In genomic region chr15:57025264-57025939, GRCh38 we compare ENCODE assay signal across 17 cellular contexts.
DNase-seq lines count a peak whose midpoint lies in the region; ATAC-seq, FAIRE-seq and TF ChIP-seq lines count a peak whose summit lies in the region.
"Had no signal": no experiment of that assay in that cellular context is flagged by ENCODE, and none has a peak within 500 bp of the region (broad histone marks: within the 10 kb centered on the region; RNA-seq: fewer than 3 reads in every experiment).

No MANE protein-coding gene starts in this region.

- intact Hi-C loops in HepG2 (cut with micrococcal nuclease; ENCODE audit: unreplicated experiment), result no loop called here
- intact Hi-C loops in activated CD4-positive, alpha-beta T cell treated with anti-CD3 and anti-CD28 coated beads for 36 hours (cut with DNase I, micrococcal nuclease), result loop anchor here in 1 of 2 experiments (5.0 kb wide), 1 partner anchor 103 kb away; no protein-coding TSS in a partner anchor

- TF ChIP-seq CTCF in AG10803 (conservative IDR thresholded peaks at IDR 0.05; ENCODE audit: low read length), result no peak
- no peak for TF ChIP-seq CTCF in HepG2 (CRISPR knock-in tag; IDR thresholded peaks at IDR 0.05)

- H3K79me2 ChIP-seq in HepG2 (ENCODE audit: insufficient read depth, low read length), result peaks cover 66% of the 10 kb centered on the region

- peaks cover 25% of the 10 kb centered on the region for H3K4me1 Mint-ChIP-seq in activated CD4-positive, alpha-beta T cell treated with anti-CD3 and anti-CD28 coated beads for 36 hours

- peaks cover 2% of the 10 kb centered on the region for H3K9me3 Mint-ChIP-seq in activated CD4-positive, alpha-beta T cell treated with anti-CD3 and anti-CD28 coated beads for 36 hours (ENCODE audit: low read depth)

- peaks cover 13% of the 10 kb centered on the region for H3K4me1 ChIP-seq in HepG2 (ENCODE audit: insufficient read depth, low read length)

- no peak overlapping the region for H3K27ac ChIP-seq in HepG2 (ENCODE audit: extremely low read length, insufficient read depth, low read length)
- H3K27ac ChIP-seq: left ventricle myocardium inferior, neutrophil had no signal

- peaks cover 13% of the 10 kb centered on the region for H3K36me3 Mint-ChIP-seq in activated CD4-positive, alpha-beta T cell treated with anti-CD3 and anti-CD28 coated beads for 36 hours (ENCODE audit: low read depth)

- H3K4me3 ChIP-seq in AG10803 (ENCODE audit: low read length) (no peak overlapping the region), HepG2 (replicated peaks in 1 of 3; ENCODE audit: insufficient read depth in 1 of 3, low read depth in 2 of 3, low read length in 3 of 3) (no peak overlapping the region)
- H3K4me3 ChIP-seq: left ventricle myocardium inferior had no signal

- in situ Hi-C loops in HepG2 (cut with HindIII; ENCODE audit: extremely low pct_ligation_motif_present, low pct_unique_long_range_greater_than_20kb), result no loop called here

- WGBS in HepG2 (ENCODE audit: low lambda C conversion rate), result 94% methylated on average over 10 of the region's 10 CpGs

- TF ChIP-seq EP300 in HepG2 (IDR thresholded peaks at IDR 0.05; ENCODE audit: low read depth in 2 of 2, low read length in 2 of 2) (no peak), HepG2 (CRISPR knock-in tag; IDR thresholded peaks at IDR 0.05; ENCODE audit: borderline replicate concordance) (no peak)

- CTCF ChIA-PET in HepG2 (lab: Yijun Ruan, JAX; ENCODE audit: low intra/inter-chr PET ratio, low total read pairs), result no interaction called here
- CTCF ChIA-PET in activated CD4-positive, alpha-beta T cell treated with anti-CD3 and anti-CD28 coated beads for 36 hours (lab: Charles Lee), result interaction anchor here (1.1 to 1.3 kb wide), 2 partner anchors 91 to 1041 kb away, joined by 3 read pairs; no protein-coding TSS in a partner anchor

- no peaks in the 10 kb centered on the region for H3K27me3 ChIP-seq in HepG2 (ENCODE audit: control insufficient read depth in 1 of 2, insufficient read depth in 2 of 2, low read length in 2 of 2)
- H3K27me3 ChIP-seq: neutrophil had no signal

- no peak overlapping the region for H3K9ac ChIP-seq in HepG2 (ENCODE audit: insufficient read depth, low read depth, low read length)

- no peak overlapping the region for H3K4me2 ChIP-seq in HepG2 (ENCODE audit: low read depth, low read length)

- no peak for TF ChIP-seq RAD21 in HepG2 (CRISPR knock-in tag; IDR thresholded peaks at IDR 0.05)

- no peaks in the 10 kb centered on the region for H3K27me3 Mint-ChIP-seq in activated CD4-positive, alpha-beta T cell treated with anti-CD3 and anti-CD28 coated beads for 36 hours

- no peaks in the 10 kb centered on the region; the same call in 1 of the 2 replicates for H4K20me1 ChIP-seq in HepG2 (ENCODE audit: insufficient read depth, low read length)

- peak; percentile 71 for DNase-seq in AG10803 (ENCODE audit: low read depth)
- DNase-seq in HPDE6-E6E7 (ENCODE audit: extremely low spot score), result peak; percentile 17
- DNase-seq in amniotic epithelial cell (ENCODE audit: low read depth), result peak; percentile 88
- no peak for DNase-seq in HepG2 (ENCODE audit: low spot score)
- DNase-seq in activated CD4-positive, alpha-beta T cell treated with anti-CD3 and anti-CD28 coated beads for 36 hours, result no peak
- DNase-seq: activated naive CD4-positive, alpha-beta T cell treated with anti-CD3 and anti-CD28 coated beads for 36 hours; dermis blood vessel endothelial cell; glutamatergic neuron; left ventricle myocardium inferior; NCI-H1436; stimulated activated CD4-positive, alpha-beta T cell treated with anti-CD3 and anti-CD28 coated beads, Interleukin-15, amount 100 ng/mL, for 24 hours; stimulated activated CD8-positive, alpha-beta memory T cell treated with anti-CD3 and anti-CD28 coated beads, Interleukin-4, amount 100 ng/mL, for 48 hours had no signal

- no TSS peak for BruUV-seq in HepG2 (replicated peaks; lab: Mats Ljungman, UMichigan)

- ATAC-seq in HepG2, result no peak
- no peak for ATAC-seq in esophagus mucosa
- no peak for ATAC-seq in activated CD4-positive, alpha-beta T cell treated with anti-CD3 and anti-CD28 coated beads for 36 hours
- ATAC-seq in GM21619 (IDR thresholded peaks at IDR 0.05; ENCODE audit: unreplicated experiment), result no peak
- no peak for ATAC-seq in HG02981 (IDR thresholded peaks at IDR 0.05; ENCODE audit: unreplicated experiment)

- H3K36me3 ChIP-seq in HepG2 (replicated peaks in 1 of 2; ENCODE audit: control insufficient read depth in 1 of 2, insufficient read depth in 2 of 2, low read length in 2 of 2), result no peaks in the 10 kb centered on the region
- H3K36me3 ChIP-seq: left ventricle myocardium inferior, neutrophil had no signal

- H2AFZ ChIP-seq in HepG2 (ENCODE audit: low read length), result no peak overlapping the region

- H3K9me3 ChIP-seq in HepG2 (ENCODE audit: low read length), result no peaks in the 10 kb centered on the region
- H3K9me3 ChIP-seq: left ventricle myocardium inferior, neutrophil had no signal

- no peak for FAIRE-seq in HepG2 (lab: Jason Lieb, UNC)

- POLR2A ChIA-PET in HepG2 (lab: Yijun Ruan, JAX), result no interaction called here
- POLR2A ChIA-PET in activated CD4-positive, alpha-beta T cell treated with anti-CD3 and anti-CD28 coated beads for 36 hours (lab: Charles Lee), result no interaction called here

- no peak for TF ChIP-seq POLR2A in HepG2 (IDR thresholded peaks at IDR 0.05; ENCODE audit: insufficient read depth in 1 of 2, low read depth in 2 of 2, low read length in 2 of 2)

- H3K27ac Mint-ChIP-seq in activated CD4-positive, alpha-beta T cell treated with anti-CD3 and anti-CD28 coated beads for 36 hours, result no peak overlapping the region
- H3K27ac Mint-ChIP-seq: activated naive CD4-positive, alpha-beta T cell treated with anti-CD3 and anti-CD28 coated beads for 36 hours; T-helper 1 cell treated with Interleukin-12 subunit alpha and Interleukin-12 subunit beta and Interleukin-4 antibody, amounts not matched to agents 30 μg/mL and 1 μg/mL, for 36 hours had no signal

- H3K4me3 Mint-ChIP-seq in activated CD4-positive, alpha-beta T cell treated with anti-CD3 and anti-CD28 coated beads for 36 hours, result no peak overlapping the region
- H3K4me3 Mint-ChIP-seq: activated naive CD4-positive, alpha-beta T cell treated with anti-CD3 and anti-CD28 coated beads for 36 hours; T-helper 1 cell treated with Interleukin-12 subunit alpha and Interleukin-12 subunit beta and Interleukin-4 antibody, amounts not matched to agents 30 μg/mL and 1 μg/mL, for 36 hours had no signal

TF ChIP-seq in HepG2, 621 proteins besides CTCF, POLR2A, EP300 and RAD21:
- TF ChIP-seq CEBPB (IDR thresholded peaks at IDR 0.05; ENCODE audit: borderline replicate concordance, low read depth, low read length) (0 out of 2 replicates have a peak, but pooled peaks have one; percentile 31), NFE2 (CRISPR knock-in tag; IDR thresholded peaks at IDR 0.05) (no peak)

Comparison
In these comparisons a context has a peak if more than half of its experiments do, and no peak if none do; other contexts are left out.
1. DNase-seq: peak in AG10803 (single experiment), HPDE6-E6E7 (single experiment) and amniotic epithelial cell (single experiment); none in HepG2 (single experiment) and activated CD4-positive, alpha-beta T cell treated with anti-CD3 and anti-CD28 coated beads for 36 hours (single experiment).